Comparison of ENCODE assay signal across 8 cellular contexts in genomic region chr18:35040638-35040987, GRCh38. TPM values are rescaled to one million over a fixed set of nuclear protein-coding genes. Genes with fewer than 3 reads are reported as not detected.
DNase-seq lines count a peak whose midpoint lies in the region; ATAC-seq and TF ChIP-seq lines count a peak whose summit lies in the region.

No MANE protein-coding gene starts in this region.

- H3K27me3 ChIP-seq in hepatocyte (no peaks in the 10 kb centered on the region), smooth muscle cell (ENCODE audit: low read depth) (no peaks in the 10 kb centered on the region)

- H3K27ac ChIP-seq in hepatocyte (peak overlapping the region; percentile 72), smooth muscle cell (ENCODE audit: low read depth) (peak overlapping the region; percentile 82)

- H3F3A ChIP-seq in smooth muscle cell (ENCODE audit: low read depth): peaks cover 5% of the 10 kb centered on the region

- peak overlapping the region; percentile 80 for H3K9ac ChIP-seq in smooth muscle cell (ENCODE audit: low read depth)

- H3K27ac Mint-ChIP-seq in WTC11: peak overlapping the region; percentile 81

- H3K36me3 Mint-ChIP-seq in WTC11: no peaks in the 10 kb centered on the region

- H3K79me2 ChIP-seq in hepatocyte: peaks cover 31% of the 10 kb centered on the region
- peaks cover 4% of the 10 kb centered on the region for H3K79me2 ChIP-seq in smooth muscle cell (ENCODE audit: low read depth)

- POLR2A ChIA-PET in WTC11 (lab: Charles Lee): interaction anchor here (0.6 to 1.6 kb wide), 8 partner anchors 14 to 667 kb away, joined by 3 to 6 read pairs (median 4); no protein-coding TSS in a partner anchor

- peaks cover 47% of the 10 kb centered on the region for H3K4me1 Mint-ChIP-seq in WTC11

- H3K4me2 ChIP-seq in hepatocyte (peak overlapping the region; percentile 91), smooth muscle cell (peak overlapping the region; percentile 94)

- CTCF ChIA-PET in WTC11 (lab: Charles Lee): interaction anchor here (0.6 to 2.8 kb wide), 9 partner anchors 13 to 815 kb away, joined by 3 to 18 read pairs (median 4); no protein-coding TSS in a partner anchor

- H3K9me2 ChIP-seq in hepatocyte (replicated peaks; ENCODE audit: insufficient read depth): no peaks in the 10 kb centered on the region

- H3K36me3 ChIP-seq in hepatocyte (replicated peaks; ENCODE audit: insufficient read depth, low read depth) (no peaks in the 10 kb centered on the region), smooth muscle cell (ENCODE audit: low read depth) (no peaks in the 10 kb centered on the region)

- no peak for TF ChIP-seq CTCF in HFF-Myc (IDR thresholded peaks at IDR 0.05; ENCODE audit: low read depth, low read length, missing control alignments)
- no peak for TF ChIP-seq CTCF in WTC11 (IDR thresholded peaks at IDR 0.05)
- no peak for TF ChIP-seq CTCF in hepatocyte (IDR thresholded peaks at IDR 0.05; ENCODE audit: poor library complexity)
- no peak for TF ChIP-seq CTCF in smooth muscle cell (IDR thresholded peaks at IDR 0.05; ENCODE audit: borderline replicate concordance, insufficient read depth, poor library complexity, severe bottlenecking)

- H3K4me1 ChIP-seq in hepatocyte (ENCODE audit: insufficient read depth): peaks cover 9% of the 10 kb centered on the region
- peaks cover 20% of the 10 kb centered on the region for H3K4me1 ChIP-seq in smooth muscle cell (ENCODE audit: low read depth)

- H3K4me3 Mint-ChIP-seq in WTC11: peak overlapping the region; percentile 95

- H3K9me3 ChIP-seq in hepatocyte (ENCODE audit: low read depth) (no peaks in the 10 kb centered on the region), smooth muscle cell (replicated peaks; ENCODE audit: low read depth) (no peaks in the 10 kb centered on the region)

- DNase-seq in HFF-Myc (ENCODE audit: extremely low read depth, low read depth) (no peak), WTC11 (ENCODE audit: low spot score) (no peak), hepatocyte (ENCODE audit: low spot score) (no peak), smooth muscle cell (lab: John Stamatoyannopoulos, UW; ENCODE audit: unreplicated experiment) (no peak), UCSD-AML1 (lab: John Stamatoyannopoulos, UW; ENCODE audit: unreplicated experiment) (no peak), NCI-H1417 treated with DMSO at 0.1 percent for 48 hours (lab: John Stamatoyannopoulos, UW) (no peak), NCI-H2171 treated with DMSO at 0.1 percent for 48 hours (lab: John Stamatoyannopoulos, UW) (no peak)
- DNase-seq in stimulated activated CD4-positive, alpha-beta T cell treated with anti-CD3 and anti-CD28 coated beads, Interleukin-15, amount 100 ng/mL, for 24 hours: no peak

- H2AFZ ChIP-seq in hepatocyte (peak overlapping the region; percentile 15), smooth muscle cell (ENCODE audit: low read depth) (peak overlapping the region; percentile 81)

- no peak for ATAC-seq in WTC11

- H3K4me3 ChIP-seq in HFF-Myc (replicated peaks; ENCODE audit: low read depth, low read length) (peak overlapping the region; percentile 93), hepatocyte (peak overlapping the region; percentile 5), smooth muscle cell (peak overlapping the region; percentile 83)

- H4K20me1 ChIP-seq in hepatocyte (ENCODE audit: insufficient read depth, poor library complexity, severe bottlenecking) (no peaks in the 10 kb centered on the region), smooth muscle cell (ENCODE audit: low read depth) (no peaks in the 10 kb centered on the region)

- H3K27me3 Mint-ChIP-seq in WTC11 (ENCODE audit: low read depth): no peaks in the 10 kb centered on the region; the same call in 1 of the 2 replicates

- H3K9me3 Mint-ChIP-seq in WTC11: no peaks in the 10 kb centered on the region; the same call in 1 of the 2 replicates

TF ChIP-seq in WTC11, 78 proteins besides CTCF, POLR2A, EP300 and RAD21:
- TF ChIP-seq ATF3 (CRISPR knock-in tag; conservative IDR thresholded peaks at IDR 0.05): no peak
- no peak for TF ChIP-seq ESRRA (CRISPR knock-in tag; IDR thresholded peaks at IDR 0.05; ENCODE audit: borderline replicate concordance)
- TF ChIP-seq, protein P1, sequence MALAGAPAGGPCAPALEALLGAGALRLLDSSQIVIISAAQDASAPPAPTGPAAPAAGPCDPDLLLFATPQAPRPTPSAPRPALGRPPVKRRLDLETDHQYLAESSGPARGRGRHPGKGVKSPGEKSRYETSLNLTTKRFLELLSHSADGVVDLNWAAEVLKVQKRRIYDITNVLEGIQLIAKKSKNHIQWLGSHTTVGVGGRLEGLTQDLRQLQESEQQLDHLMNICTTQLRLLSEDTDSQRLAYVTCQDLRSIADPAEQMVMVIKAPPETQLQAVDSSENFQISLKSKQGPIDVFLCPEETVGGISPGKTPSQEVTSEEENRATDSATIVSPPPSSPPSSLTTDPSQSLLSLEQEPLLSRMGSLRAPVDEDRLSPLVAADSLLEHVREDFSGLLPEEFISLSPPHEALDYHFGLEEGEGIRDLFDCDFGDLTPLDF (CRISPR knock-in tag; IDR thresholded peaks at IDR 0.05): no peak
- TF ChIP-seq PREB (CRISPR knock-in tag; IDR thresholded peaks at IDR 0.05; ENCODE audit: borderline replicate concordance): no peak
- TF ChIP-seq OVOL2 (CRISPR knock-in tag; IDR thresholded peaks at IDR 0.05; ENCODE audit: borderline replicate concordance): no peak
- no peak for TF ChIP-seq ZNF396 (CRISPR knock-in tag; IDR thresholded peaks at IDR 0.05; ENCODE audit: borderline replicate concordance)
- TF ChIP-seq, protein P2, sequence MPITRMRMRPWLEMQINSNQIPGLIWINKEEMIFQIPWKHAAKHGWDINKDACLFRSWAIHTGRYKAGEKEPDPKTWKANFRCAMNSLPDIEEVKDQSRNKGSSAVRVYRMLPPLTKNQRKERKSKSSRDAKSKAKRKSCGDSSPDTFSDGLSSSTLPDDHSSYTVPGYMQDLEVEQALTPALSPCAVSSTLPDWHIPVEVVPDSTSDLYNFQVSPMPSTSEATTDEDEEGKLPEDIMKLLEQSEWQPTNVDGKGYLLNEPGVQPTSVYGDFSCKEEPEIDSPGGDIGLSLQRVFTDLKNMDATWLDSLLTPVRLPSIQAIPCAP (CRISPR knock-in tag; IDR thresholded peaks at IDR 0.05): no peak
- TF ChIP-seq ZNF423 (CRISPR knock-in tag; IDR thresholded peaks at IDR 0.05): no peak
- TF ChIP-seq ZNF219 (CRISPR knock-in tag; IDR thresholded peaks at IDR 0.05; ENCODE audit: borderline replicate concordance): no peak
- TF ChIP-seq GABPB1 (CRISPR knock-in tag; IDR thresholded peaks at IDR 0.05): no peak
- no peak for TF ChIP-seq CREM (CRISPR knock-in tag; IDR thresholded peaks at IDR 0.05)

RNA-seq across cellular contexts. Expression of gene MAPRE2, which starts 0.6 kb away (rescaled TPM):
- total RNA-seq in WTC11 (2021): 20.4 to 21.2 TPM (median 20.8 TPM) in 3 replicates
- 27.6 and 28.2 TPM in 2 replicates for total RNA-seq in hepatocyte
- polyA plus RNA-seq in hepatocyte: 19.1 and 21.1 TPM in 2 replicates
- 21.8 and 24.9 TPM in 2 replicates for total RNA-seq in smooth muscle cell
- 10.5 and 11.2 TPM in 2 replicates for polyA plus RNA-seq in smooth muscle cell

Comparison
In these comparisons a context has a peak if more than half of its experiments do, and no peak if none do; other contexts are left out.
1. H3K4me3 ChIP-seq: peak in every context shown above with its lines; median percentile 93 in HFF-Myc; 83 in smooth muscle cell; 5 in hepatocyte.